Comparison of ENCODE assay signal across 8 cellular contexts in genomic region chrX:276588-277171, GRCh38. TPM values are rescaled to one million over a fixed set of nuclear protein-coding genes. Genes with fewer than 3 reads are reported as not detected.
DNase-seq lines count a peak whose midpoint lies in the region; ATAC-seq and TF ChIP-seq lines count a peak whose summit lies in the region.

No MANE protein-coding gene starts in this region.

- H3K36me3 ChIP-seq in heart right ventricle (no peaks in the 10 kb centered on the region), gastrocnemius medialis (no peaks in the 10 kb centered on the region)

- DNase-seq in activated CD4-positive, CD25-positive, alpha-beta regulatory T cell treated with anti-CD3 and anti-CD28 coated beads, Interleukin-2, amount 50 U/mL, for 72 hours, result no peak
- peak in 1 of 2 donors; percentile 37 for DNase-seq in heart right ventricle
- no peak for DNase-seq in gastrocnemius medialis
- no peak for DNase-seq in COLO668 (lab: John Stamatoyannopoulos, UW; ENCODE audit: unreplicated experiment)
- DNase-seq in activated CD4-positive, CD25-positive, alpha-beta regulatory T cell (lab: John Stamatoyannopoulos, UW), result no peak

- H3K36me3 Mint-ChIP-seq in activated T-helper 17 cell treated with anti-CD3 and anti-CD28 coated beads, Interleukin-2, amount 50 U/mL, for 72 hours (ENCODE audit: low read depth), result no peaks in the 10 kb centered on the region

- peak overlapping the region in 4 of 10 donors; percentile 50 to 82 (median 68) for H3K27ac ChIP-seq in heart right ventricle
- peak overlapping the region in 1 of 4 donors; percentile 68 for H3K27ac ChIP-seq in gastrocnemius medialis

- peaks cover 0 to 26% (median 14%) of the 10 kb centered on the region in 9 donors for H3K4me1 ChIP-seq in heart right ventricle
- peaks cover 0 to 15% of the 10 kb centered on the region in 2 donors for H3K4me1 ChIP-seq in gastrocnemius medialis

- intact Hi-C loops in heart right ventricle (cut with DNase I) (loop anchor here in 1 of 10 donors (5.0 kb wide), 1 partner anchor 41 kb away; the partner anchor contains the start of gene GTPBP6), gastrocnemius medialis (cut with DNase I; ENCODE audit: low total_unique reads) (no loop called here)

- H3K9me3 ChIP-seq in heart right ventricle (no peaks in the 10 kb centered on the region), gastrocnemius medialis (no peaks in the 10 kb centered on the region)

- H3K4me3 Mint-ChIP-seq in activated T-helper 17 cell treated with anti-CD3 and anti-CD28 coated beads, Interleukin-2, amount 50 U/mL, for 72 hours, result peak overlapping the region; percentile 75

- no peak for TF ChIP-seq CTCF in heart right ventricle (IDR thresholded peaks at IDR 0.05)
- TF ChIP-seq CTCF in gastrocnemius medialis (IDR thresholded peaks at IDR 0.05 in 4 of 5, conservative IDR thresholded peaks at IDR 0.05 in 1 of 5), result no peak

- WGBS in heart right ventricle, 2 donors, result 4 to 8% methylated on average over 47 of the region's 47 CpGs

- no peak overlapping the region for H3K27ac Mint-ChIP-seq in activated T-helper 17 cell treated with anti-CD3 and anti-CD28 coated beads, Interleukin-2, amount 50 U/mL, for 72 hours

- in situ Hi-C loops in gastrocnemius medialis (cut with MboI; ENCODE audit: low sequenced_read_pairs in 4 of 4), result no loop called here

- H3K4me3 ChIP-seq in heart right ventricle (peak overlapping the region; percentile 47 to 65 (median 57)), gastrocnemius medialis (peak overlapping the region; percentile 49 to 67 (median 56))

- H3K4me1 Mint-ChIP-seq in activated T-helper 17 cell treated with anti-CD3 and anti-CD28 coated beads, Interleukin-2, amount 50 U/mL, for 72 hours, result peaks cover 4% of the 10 kb centered on the region

- ATAC-seq in activated CD4-positive, CD25-positive, alpha-beta regulatory T cell treated with anti-CD3 and anti-CD28 coated beads, Interleukin-2, amount 50 U/mL, for 24 hours, result peak; percentile 66 to 68
- peak; percentile 35 for ATAC-seq in HG03432 (IDR thresholded peaks at IDR 0.05; ENCODE audit: unreplicated experiment)
- ATAC-seq in activated T-helper 17 cell treated with anti-CD3 and anti-CD28 coated beads, Interleukin-2, amount 50 U/mL, for 72 hours (replicated peaks), result peak; percentile 77
- ATAC-seq in heart right ventricle, result peak; percentile 18 to 63 (median 40)
- ATAC-seq in gastrocnemius medialis, result peak; percentile 21 to 27

- H3K9me3 Mint-ChIP-seq in activated T-helper 17 cell treated with anti-CD3 and anti-CD28 coated beads, Interleukin-2, amount 50 U/mL, for 72 hours, result no peaks in the 10 kb centered on the region

- H3K27me3 ChIP-seq in heart right ventricle (peaks cover 0 to 14% (median 0%) of the 10 kb centered on the region in 7 donors), gastrocnemius medialis (peaks cover 6 to 15% (median 6%) of the 10 kb centered on the region in 3 donors)

- no peak for TF ChIP-seq POLR2A in gastrocnemius medialis (IDR thresholded peaks at IDR 0.05)

- no peaks in the 10 kb centered on the region for H3K27me3 Mint-ChIP-seq in activated T-helper 17 cell treated with anti-CD3 and anti-CD28 coated beads, Interleukin-2, amount 50 U/mL, for 72 hours

RNA-seq across cellular contexts. Expression of gene PLCXD1, which starts 4.5 kb away (rescaled TPM):
- total RNA-seq in activated T-helper 17 cell treated with anti-CD3 and anti-CD28 coated beads, Interleukin-2, amount 50 U/mL, for 72 hours, result 10 to 100 TPM; 53.0 to 96.2 TPM
- total RNA-seq in heart right ventricle (1 to 10 TPM; 1.9 to 6.5 (median 2.7) TPM), gastrocnemius medialis (1 to 10 TPM in 1 of 4 donors, under 1 TPM in 3; 0.36 to 1.7 (median 0.66) TPM)
- polyA plus RNA-seq in heart right ventricle, result 10 to 100 TPM in 1 of 2 donors, 1 to 10 TPM in 1; 3.0 to 19.9 TPM

RNA-seq across cellular contexts. Expression of gene GTPBP6, which starts 41.9 kb away (rescaled TPM):
- 10 to 100 TPM; 48.2 to 61.2 TPM for total RNA-seq in activated T-helper 17 cell treated with anti-CD3 and anti-CD28 coated beads, Interleukin-2, amount 50 U/mL, for 72 hours
- total RNA-seq in heart right ventricle (10 to 100 TPM; 29.8 to 55.4 (median 46.3) TPM), gastrocnemius medialis (10 to 100 TPM; 40.1 to 79.4 (median 46.9) TPM)
- 100 to 1,000 TPM in 1 of 2 donors, 10 to 100 TPM in 1; 44.0 to 103 TPM for polyA plus RNA-seq in heart right ventricle

Comparison
In these comparisons a context has a peak if more than half of its experiments do, and no peak if none do; other contexts are left out.
1. ATAC-seq: peak in every context shown above with its lines; median percentile 77 in activated T-helper 17 cell treated with anti-CD3 and anti-CD28 coated beads, Interleukin-2, amount 50 U/mL, for 72 hours; 67 in activated CD4-positive, CD25-positive, alpha-beta regulatory T cell treated with anti-CD3 and anti-CD28 coated beads, Interleukin-2, amount 50 U/mL, for 24 hours; 40 in heart right ventricle; 35 in HG03432; 24 in gastrocnemius medialis.
2. RNA of gene PLCXD1, which starts 4.5 kb away (total RNA-seq): 53.0 to 96.2 TPM in activated T-helper 17 cell treated with anti-CD3 and anti-CD28 coated beads, Interleukin-2, amount 50 U/mL, for 72 hours; 1.9 to 6.5 TPM in heart right ventricle and 0.36 to 1.7 TPM in gastrocnemius medialis; every median in the first group is over 4 times any median in the second.